Comparison of ENCODE assay signal across 21 cellular contexts in genomic region chr2:118643286-118643685, GRCh38.
"Had no signal": no experiment of that assay in that cellular context is flagged by ENCODE, and none has a peak within 500 bp of the region (broad histone marks: within the 10 kb centered on the region; RNA-seq: fewer than 3 reads in every experiment).

No MANE protein-coding gene starts in this region.

- H3K27ac Mint-ChIP-seq: naive thymus-derived CD4-positive, alpha-beta T cell; stimulated activated naive B cell treated with anti-CD40 and anti-IgM and Interleukin-4, amounts not matched to agents 10 μg/mL and 1 μg/mL and 100 μg/mL, for 72 hours; stimulated activated naive CD8-positive, alpha-beta T cell treated with anti-CD3 and anti-CD28 coated beads, Interleukin-15, amount 100 ng/mL, for 72 hours had no signal

- H3K4me3 ChIP-seq: colonic mucosa, hepatocyte, lung, skin epidermis, thoracic aorta, transverse colon had no signal

- H3K4me3 Mint-ChIP-seq: naive thymus-derived CD4-positive, alpha-beta T cell; stimulated activated naive B cell treated with anti-CD40 and anti-IgM and Interleukin-4, amounts not matched to agents 10 μg/mL and 1 μg/mL and 100 μg/mL, for 72 hours; stimulated activated naive CD8-positive, alpha-beta T cell treated with anti-CD3 and anti-CD28 coated beads, Interleukin-15, amount 100 ng/mL, for 72 hours had no signal

- H3K36me3 Mint-ChIP-seq: naive thymus-derived CD4-positive, alpha-beta T cell; stimulated activated naive B cell treated with anti-CD40 and anti-IgM and Interleukin-4, amounts not matched to agents 10 μg/mL and 1 μg/mL and 100 μg/mL, for 72 hours had no signal

- H2AFZ ChIP-seq: hepatocyte had no signal

- H3K4me2 ChIP-seq: hepatocyte had no signal

- ATAC-seq: foreskin keratinocyte; left colon; left ventricle myocardium superior; naive thymus-derived CD4-positive, alpha-beta T cell; sciatic nerve; stimulated activated naive B cell treated with anti-CD40 and anti-IgM and Interleukin-4, amounts not matched to agents 10 μg/mL and 1 μg/mL and 100 μg/mL, for 72 hours; stimulated activated naive CD8-positive, alpha-beta T cell treated with anti-CD3 and anti-CD28 coated beads, Interleukin-15, amount 100 ng/mL, for 72 hours had no signal

- H3K79me2 ChIP-seq: hepatocyte had no signal

- H3K4me1 Mint-ChIP-seq: naive thymus-derived CD4-positive, alpha-beta T cell; stimulated activated naive B cell treated with anti-CD40 and anti-IgM and Interleukin-4, amounts not matched to agents 10 μg/mL and 1 μg/mL and 100 μg/mL, for 72 hours; stimulated activated naive CD8-positive, alpha-beta T cell treated with anti-CD3 and anti-CD28 coated beads, Interleukin-15, amount 100 ng/mL, for 72 hours had no signal

- H3K27ac ChIP-seq: colonic mucosa, foreskin keratinocyte, hepatocyte, skin epidermis, thoracic aorta, transverse colon had no signal

- H3K9me3 ChIP-seq: colonic mucosa, thoracic aorta, transverse colon had no signal

- H3K4me1 ChIP-seq: colonic mucosa, foreskin keratinocyte, transverse colon had no signal

- H3K36me3 ChIP-seq: colonic mucosa, thoracic aorta, transverse colon had no signal

- DNase-seq: colonic mucosa; dermis blood vessel endothelial cell; foreskin keratinocyte; head of caudate nucleus; kidney; left colon; left ventricle myocardium superior; mesenchymal stem cell; midbrain; naive thymus-derived CD4-positive, alpha-beta T cell; posterior cingulate gyrus; stimulated activated CD4-positive, alpha-beta T cell treated with anti-CD3 and anti-CD28 coated beads, Interleukin-2, amount 100 ng/mL, for 24 hours; stimulated activated CD4-positive, alpha-beta T cell treated with anti-CD3 and anti-CD28 coated beads, Interleukin-4, amount 100 ng/mL, for 4 hours; stimulated activated naive B cell treated with anti-CD40 and anti-IgM and Interleukin-4, amounts not matched to agents 10 μg/mL and 1 μg/mL and 100 μg/mL, for 72 hours; stimulated activated naive CD8-positive, alpha-beta T cell treated with anti-CD3 and anti-CD28 coated beads, Interleukin-15, amount 100 ng/mL, for 72 hours; transverse colon had no signal

- H3K27me3 ChIP-seq: colonic mucosa, foreskin keratinocyte, transverse colon had no signal
